Comparison of ENCODE assay signal across 8 cellular contexts in the genomic region with DNA sequence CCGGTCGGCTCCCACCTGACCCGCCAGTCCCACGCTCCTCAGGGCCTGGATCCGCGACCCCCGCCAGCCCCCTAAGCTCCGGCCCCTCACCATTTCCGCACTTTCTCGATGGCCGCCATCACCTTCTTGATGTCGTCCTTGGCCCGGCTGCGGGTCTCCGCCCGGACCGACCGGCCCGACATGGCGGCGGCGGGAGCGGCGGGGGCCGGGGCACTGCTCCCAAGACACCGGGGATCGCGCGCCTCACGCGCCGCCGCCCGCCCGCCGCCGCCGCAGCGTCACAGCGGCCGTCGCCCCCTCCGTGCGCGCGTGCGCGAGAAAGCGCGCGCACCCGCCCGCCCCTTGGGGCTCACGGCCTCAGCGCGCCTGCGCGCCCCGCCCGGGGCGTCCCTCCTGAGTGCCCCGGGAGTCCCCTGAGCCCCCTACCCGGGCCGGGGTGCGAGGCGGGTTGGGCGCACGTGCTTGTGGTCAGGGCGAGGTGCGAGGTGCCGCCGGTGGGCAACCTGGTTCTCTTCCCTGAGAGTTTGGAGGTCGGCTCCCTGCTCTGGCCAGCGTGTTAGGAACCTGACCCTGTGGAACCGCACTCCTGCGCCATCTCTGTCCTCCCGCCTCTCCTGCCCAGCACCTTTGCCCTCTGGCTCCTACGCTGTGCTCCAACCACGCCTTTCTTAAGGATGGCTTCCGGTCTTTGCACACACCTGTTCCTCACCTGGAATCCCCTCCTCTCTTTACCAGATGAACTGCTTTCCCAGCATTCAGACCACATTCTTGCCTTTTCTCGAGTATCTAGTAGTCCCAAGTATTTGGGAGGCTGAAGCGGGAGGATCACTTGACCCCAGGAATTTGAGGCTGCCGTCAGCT. TPM values are rescaled to one million over a fixed set of nuclear protein-coding genes. Genes with fewer than 3 reads are reported as not detected.
DNase-seq lines count a peak whose midpoint lies in the region; ATAC-seq and TF ChIP-seq lines count a peak whose summit lies in the region.

Gene BCL7B, minus strand, starts transcription at position 294 of the 861 bp plus-strand sequence. Its CDS starts 112 bp downstream, at position 182.

- TF ChIP-seq CTCF in GM12875 (IDR thresholded peaks at IDR 0.05; ENCODE audit: borderline replicate concordance, insufficient read depth, low read depth, low read length) (no peak), MCF 10A (IDR thresholded peaks at IDR 0.05; ENCODE audit: unreplicated experiment) (no peak)

- peak within 1 kb of the TSS; percentile 100 for H3K9ac ChIP-seq in skeletal muscle satellite cell (ENCODE audit: low read depth, low read length)

- H3K4me3 ChIP-seq in GM12875 (ENCODE audit: low read depth, low read length) (peak within 1 kb of the TSS; percentile 89), iPS-18c (ENCODE audit: insufficient read depth, low read depth, low read length) (peak within 1 kb of the TSS; percentile 82), skeletal muscle satellite cell (ENCODE audit: low read length) (peak within 1 kb of the TSS; percentile 77)

- H3K4me1 ChIP-seq in skeletal muscle satellite cell (ENCODE audit: control insufficient read depth, insufficient read depth, low read length): peaks cover 33% of the 10 kb centered on the region

- no peaks in the 10 kb centered on the region for H3K27me3 Mint-ChIP-seq in MCF 10A (ENCODE audit: insufficient read depth, unreplicated experiment)

- H3K4me3 Mint-ChIP-seq in MCF 10A (ENCODE audit: unreplicated experiment): peak within 1 kb of the TSS; percentile 75

- H3K4me2 ChIP-seq in skeletal muscle satellite cell (ENCODE audit: low read length): peak within 1 kb of the TSS; percentile 94

- POLR2A ChIA-PET in MCF 10A (lab: Yijun Ruan, JAX): interaction anchor here (0.9 to 3.4 kb wide), 10 partner anchors 11 to 168 kb away, joined by 3 to 57 read pairs (median 5); partner anchors contain the start of genes BAZ1B and TBL2

- intact Hi-C loops in MCF 10A (cut with micrococcal nuclease): no loop called here

- DNase-seq in NCI-H1105 (lab: John Stamatoyannopoulos, UW) (peak; percentile 42), UCSD-AML1 (lab: John Stamatoyannopoulos, UW; ENCODE audit: unreplicated experiment) (peak; percentile 69), MCF 10A (ENCODE audit: unreplicated experiment) (peak; percentile 68), NCI-H524 treated with DMSO at 0.1 percent for 48 hours (lab: John Stamatoyannopoulos, UW) (no peak)

- peaks cover 16% of the 10 kb centered on the region for H3K36me3 Mint-ChIP-seq in MCF 10A (ENCODE audit: insufficient read depth, unreplicated experiment)

- H3K4me1 Mint-ChIP-seq in MCF 10A (ENCODE audit: insufficient read depth, unreplicated experiment): peaks cover 31% of the 10 kb centered on the region

- CTCF ChIA-PET in MCF 10A (lab: Yijun Ruan, JAX): interaction anchor here (0.6 to 0.9 kb wide), 2 partner anchors 10 to 42 kb away, joined by 5 read pairs; no protein-coding TSS in a partner anchor

- H3K36me3 ChIP-seq in skeletal muscle satellite cell (ENCODE audit: insufficient read depth, low read length): peaks cover 3% of the 10 kb centered on the region

- no peaks in the 10 kb centered on the region for H3K27me3 ChIP-seq in skeletal muscle satellite cell (ENCODE audit: control insufficient read depth, insufficient read depth, low read length)

- no peaks in the 10 kb centered on the region for H3K9me3 ChIP-seq in iPS-18c (ENCODE audit: control insufficient read depth, insufficient read depth, low read length)
- H3K9me3 ChIP-seq in skeletal muscle satellite cell (replicated peaks; ENCODE audit: low read length): no peaks in the 10 kb centered on the region

- peak; percentile 54 for ATAC-seq in HG02571 (IDR thresholded peaks at IDR 0.05; ENCODE audit: unreplicated experiment)

- no TSS peak for BruUV-seq in MCF 10A (replicated peaks; lab: Mats Ljungman, UMichigan)

- no peaks in the 10 kb centered on the region for H3K9me3 Mint-ChIP-seq in MCF 10A (ENCODE audit: unreplicated experiment)

- peak within 1 kb of the TSS; percentile 95 for H3K27ac Mint-ChIP-seq in MCF 10A (ENCODE audit: low read depth, unreplicated experiment)

RNA-seq across cellular contexts. Expression of gene BCL7B, which starts in this region (rescaled TPM):
- 66.5 and 73.3 TPM in 2 replicates for total RNA-seq in MCF 10A (2022)
- total RNA-seq in skeletal muscle satellite cell (2012; rRNA removed): 27.9 and 28.0 TPM in 2 replicates
